Comparison of ENCODE assay signal across 1 cellular context in genomic region chr17:81701288-81702071, GRCh38.
TF ChIP-seq lines count a peak whose summit lies in the region.

No MANE protein-coding gene starts in this region.

TF ChIP-seq in H1, 55 proteins besides CTCF, POLR2A, EP300 and RAD21:
- TF ChIP-seq YY1 (IDR thresholded peaks at IDR 0.05; ENCODE audit: low read depth, low read length) (no peak), RFX5 (IDR thresholded peaks at IDR 0.05; ENCODE audit: borderline replicate concordance, low read depth, low read length) (no peak), GTF2F1 (IDR thresholded peaks at IDR 0.05; ENCODE audit: borderline replicate concordance, low read depth, low read length) (no peak), USF2 (IDR thresholded peaks at IDR 0.05; ENCODE audit: low read length) (no peak)
